ENCODE assay signal across 1 cellular context in the genomic region with DNA sequence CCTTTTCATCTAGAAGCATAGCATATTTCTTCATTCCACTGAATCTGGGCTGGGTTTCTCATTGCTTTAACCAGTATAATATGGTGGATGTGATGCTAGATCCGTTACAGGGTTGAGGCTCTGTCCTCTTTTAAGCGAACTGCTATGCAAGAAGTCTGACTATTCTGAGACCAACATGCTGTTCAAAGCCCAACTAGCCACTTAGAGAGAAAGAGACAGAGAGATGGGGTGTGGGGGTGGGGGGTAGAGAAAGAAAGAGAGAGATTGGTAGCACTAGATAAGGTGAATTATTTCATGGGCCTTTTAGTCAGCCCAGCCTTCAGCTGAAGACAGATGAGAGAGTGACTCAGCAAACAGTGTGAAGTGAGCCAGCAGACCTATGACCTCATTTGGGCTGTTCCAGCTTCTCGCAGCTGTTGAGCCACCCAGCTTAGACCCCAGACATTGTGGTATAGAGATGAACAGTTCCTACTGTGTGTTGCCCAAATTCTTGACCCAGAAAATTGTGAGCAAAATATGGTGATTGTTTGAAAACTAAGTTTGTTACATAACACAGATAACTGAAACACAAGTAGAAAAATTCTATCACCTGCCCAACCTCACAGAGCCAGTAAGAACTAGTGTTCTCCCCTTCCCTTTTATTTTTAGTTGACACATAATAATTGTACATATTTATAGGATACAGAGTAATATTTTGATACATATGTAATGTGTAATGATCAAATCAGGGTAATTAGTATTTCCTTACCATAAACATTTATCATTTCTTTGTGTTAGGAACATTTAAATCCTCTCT.
A peak's percentile ranks its signal among the peaks of the same experiment; 100 is the strongest.
TF ChIP-seq lines count a peak whose summit lies in the region.

No MANE protein-coding gene starts in this region.

TF ChIP-seq in K562, 482 proteins besides CTCF, POLR2A, EP300 and RAD21 (continued from another document and continues in another):
- no peak for TF ChIP-seq DEAF1 (CRISPR knock-in tag; IDR thresholded peaks at IDR 0.05)
- no peak for TF ChIP-seq ZNF507 (tag; conservative IDR thresholded peaks at IDR 0.05)
- peak in 1 of 2 experiments; percentile 67; a peak in 3 of 4 replicates for TF ChIP-seq KDM1A (IDR thresholded peaks at IDR 0.05)
- peak; percentile 26; the same call in 1 of the 2 replicates for TF ChIP-seq BCOR (IDR thresholded peaks at IDR 0.05)
- no peak for TF ChIP-seq PRMT5 (CRISPR knock-in tag; IDR thresholded peaks at IDR 0.05)
- TF ChIP-seq HDAC2 (IDR thresholded peaks at IDR 0.05) = peak; percentile 86; the same call in 1 of the 2 replicates
- peak; percentile 79 for TF ChIP-seq NEUROD1 (IDR thresholded peaks at IDR 0.05; ENCODE audit: borderline replicate concordance, low read depth, low read length, partially characterized antibody)
- TF ChIP-seq SAFB (IDR thresholded peaks at IDR 0.05; ENCODE audit: borderline replicate concordance, low read depth, low read length) = no peak
- TF ChIP-seq MAFG (tag; conservative IDR thresholded peaks at IDR 0.05) = peak; percentile 99
- peak; percentile 87 for TF ChIP-seq EGR1 (conservative IDR thresholded peaks at IDR 0.05)
- TF ChIP-seq, protein P1, sequence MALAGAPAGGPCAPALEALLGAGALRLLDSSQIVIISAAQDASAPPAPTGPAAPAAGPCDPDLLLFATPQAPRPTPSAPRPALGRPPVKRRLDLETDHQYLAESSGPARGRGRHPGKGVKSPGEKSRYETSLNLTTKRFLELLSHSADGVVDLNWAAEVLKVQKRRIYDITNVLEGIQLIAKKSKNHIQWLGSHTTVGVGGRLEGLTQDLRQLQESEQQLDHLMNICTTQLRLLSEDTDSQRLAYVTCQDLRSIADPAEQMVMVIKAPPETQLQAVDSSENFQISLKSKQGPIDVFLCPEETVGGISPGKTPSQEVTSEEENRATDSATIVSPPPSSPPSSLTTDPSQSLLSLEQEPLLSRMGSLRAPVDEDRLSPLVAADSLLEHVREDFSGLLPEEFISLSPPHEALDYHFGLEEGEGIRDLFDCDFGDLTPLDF (CRISPR knock-in tag; IDR thresholded peaks at IDR 0.05) = no peak
- TF ChIP-seq PHTF2 (CRISPR knock-in tag; IDR thresholded peaks at IDR 0.05) = no peak
- TF ChIP-seq HNRNPLL (IDR thresholded peaks at IDR 0.05; ENCODE audit: low read depth, low read length, poor library complexity, severe bottlenecking) = no peak
- TF ChIP-seq ILF3 (IDR thresholded peaks at IDR 0.05; ENCODE audit: borderline replicate concordance) = no peak
- peak; percentile 85 for TF ChIP-seq MTA1 (IDR thresholded peaks at IDR 0.05; ENCODE audit: borderline replicate concordance)
- no peak for TF ChIP-seq BCL6 (CRISPR knock-in tag; IDR thresholded peaks at IDR 0.05)
- TF ChIP-seq NBN (IDR thresholded peaks at IDR 0.05; ENCODE audit: low read depth) = peak; percentile 91
- peak; percentile 61 for TF ChIP-seq TCF3 (CRISPR knock-in tag; IDR thresholded peaks at IDR 0.05)
- TF ChIP-seq TAF1 (IDR thresholded peaks at IDR 0.05; ENCODE audit: control insufficient read depth, extremely low read depth, insufficient read depth, low read length, severe bottlenecking) = peak; percentile 28
- peak; percentile 52 for TF ChIP-seq TEAD4 (IDR thresholded peaks at IDR 0.05; ENCODE audit: low read length)
- TF ChIP-seq TEAD4 (CRISPR knock-in tag; IDR thresholded peaks at IDR 0.05; ENCODE audit: borderline replicate concordance) = no peak
- TF ChIP-seq DDX20 (tag; IDR thresholded peaks at IDR 0.05; ENCODE audit: low read depth) = peak; percentile 75
- TF ChIP-seq PTTG1 (tag; IDR thresholded peaks at IDR 0.05; ENCODE audit: low read depth) = peak; percentile 76; the same call in 1 of the 2 replicates
- TF ChIP-seq KAT7 (CRISPR knock-in tag; IDR thresholded peaks at IDR 0.05; ENCODE audit: borderline replicate concordance) = no peak
- no peak for TF ChIP-seq PURB (CRISPR knock-in tag; IDR thresholded peaks at IDR 0.05; ENCODE audit: low read depth)
- peak; percentile 76 for TF ChIP-seq NCOR1 (IDR thresholded peaks at IDR 0.05)
- peak; percentile 24 to 27; a peak in 2 of 4 replicates for TF ChIP-seq FOXK2 (conservative IDR thresholded peaks at IDR 0.05 in 1 of 2, IDR thresholded peaks at IDR 0.05 in 1 of 2; ENCODE audit: low read depth in 2 of 2)
- TF ChIP-seq ARNT (IDR thresholded peaks at IDR 0.05) = peak; percentile 32 to 89; a peak in 2 of 4 replicates
- TF ChIP-seq ETV5 (CRISPR knock-in tag; IDR thresholded peaks at IDR 0.05; ENCODE audit: low read depth) = peak; percentile 53; the same call in 1 of the 2 replicates
- TF ChIP-seq PRDM10 (IDR thresholded peaks at IDR 0.05; ENCODE audit: partially characterized antibody) = peak; percentile 80
- TF ChIP-seq TAF7 (tag; IDR thresholded peaks at IDR 0.05) = no peak
- TF ChIP-seq ATF4 (CRISPR knock-in tag; IDR thresholded peaks at IDR 0.05) = peak; percentile 50
- peak; percentile 94; the same call in 1 of the 2 replicates for TF ChIP-seq ARID3A (IDR thresholded peaks at IDR 0.05; ENCODE audit: borderline replicate concordance, low read depth, low read length)
- TF ChIP-seq ZBTB5 (IDR thresholded peaks at IDR 0.05) = no peak
- TF ChIP-seq MBD2 (IDR thresholded peaks at IDR 0.05; ENCODE audit: borderline replicate concordance, low read depth) = peak; percentile 40; the same call in 1 of the 2 replicates
- TF ChIP-seq TAF9B (IDR thresholded peaks at IDR 0.05; ENCODE audit: partially characterized antibody) = peak; percentile 99
- peak; percentile 87 for TF ChIP-seq MEF2D (tag; conservative IDR thresholded peaks at IDR 0.05; ENCODE audit: low read depth)
- TF ChIP-seq ADNP (tag; IDR thresholded peaks at IDR 0.05) = no peak
- no peak for TF ChIP-seq MTF1 (CRISPR knock-in tag; IDR thresholded peaks at IDR 0.05; ENCODE audit: borderline replicate concordance)
- TF ChIP-seq ZNF589 (CRISPR knock-in tag; IDR thresholded peaks at IDR 0.05; ENCODE audit: low read depth) = peak; percentile 73; the same call in 1 of the 2 replicates
- TF ChIP-seq NFYB (IDR thresholded peaks at IDR 0.05; ENCODE audit: extremely low read depth, insufficient read length) = no peak
- no peak for TF ChIP-seq ZNF717 (CRISPR knock-in tag; IDR thresholded peaks at IDR 0.05)
- TF ChIP-seq, protein P2, sequence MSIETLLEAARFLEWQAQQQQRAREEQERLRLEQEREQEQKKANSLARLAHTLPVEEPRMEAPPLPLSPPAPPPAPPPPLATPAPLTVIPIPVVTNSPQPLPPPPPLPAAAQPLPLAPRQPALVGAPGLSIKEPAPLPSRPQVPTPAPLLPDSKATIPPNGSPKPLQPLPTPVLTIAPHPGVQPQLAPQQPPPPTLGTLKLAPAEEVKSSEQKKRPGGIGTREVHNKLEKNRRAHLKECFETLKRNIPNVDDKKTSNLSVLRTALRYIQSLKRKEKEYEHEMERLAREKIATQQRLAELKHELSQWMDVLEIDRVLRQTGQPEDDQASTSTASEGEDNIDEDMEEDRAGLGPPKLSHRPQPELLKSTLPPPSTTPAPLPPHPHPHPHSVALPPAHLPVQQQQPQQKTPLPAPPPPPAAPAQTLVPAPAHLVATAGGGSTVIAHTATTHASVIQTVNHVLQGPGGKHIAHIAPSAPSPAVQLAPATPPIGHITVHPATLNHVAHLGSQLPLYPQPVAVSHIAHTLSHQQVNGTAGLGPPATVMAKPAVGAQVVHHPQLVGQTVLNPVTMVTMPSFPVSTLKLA (conservative IDR thresholded peaks at IDR 0.05) = peak; percentile 10 to 34; a peak in 1 of 4 replicates
- peak; percentile 94 for TF ChIP-seq ARID1B (IDR thresholded peaks at IDR 0.05)
- TF ChIP-seq, protein P3, sequence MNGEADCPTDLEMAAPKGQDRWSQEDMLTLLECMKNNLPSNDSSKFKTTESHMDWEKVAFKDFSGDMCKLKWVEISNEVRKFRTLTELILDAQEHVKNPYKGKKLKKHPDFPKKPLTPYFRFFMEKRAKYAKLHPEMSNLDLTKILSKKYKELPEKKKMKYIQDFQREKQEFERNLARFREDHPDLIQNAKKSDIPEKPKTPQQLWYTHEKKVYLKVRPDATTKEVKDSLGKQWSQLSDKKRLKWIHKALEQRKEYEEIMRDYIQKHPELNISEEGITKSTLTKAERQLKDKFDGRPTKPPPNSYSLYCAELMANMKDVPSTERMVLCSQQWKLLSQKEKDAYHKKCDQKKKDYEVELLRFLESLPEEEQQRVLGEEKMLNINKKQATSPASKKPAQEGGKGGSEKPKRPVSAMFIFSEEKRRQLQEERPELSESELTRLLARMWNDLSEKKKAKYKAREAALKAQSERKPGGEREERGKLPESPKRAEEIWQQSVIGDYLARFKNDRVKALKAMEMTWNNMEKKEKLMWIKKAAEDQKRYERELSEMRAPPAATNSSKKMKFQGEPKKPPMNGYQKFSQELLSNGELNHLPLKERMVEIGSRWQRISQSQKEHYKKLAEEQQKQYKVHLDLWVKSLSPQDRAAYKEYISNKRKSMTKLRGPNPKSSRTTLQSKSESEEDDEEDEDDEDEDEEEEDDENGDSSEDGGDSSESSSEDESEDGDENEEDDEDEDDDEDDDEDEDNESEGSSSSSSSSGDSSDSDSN (IDR thresholded peaks at IDR 0.05; ENCODE audit: borderline replicate concordance in 1 of 2, low read depth in 2 of 2, low read length in 2 of 2) = peak in 1 of 2 experiments; percentile 37; a peak in 1 of 4 replicates
- no peak for TF ChIP-seq ZNF133 (CRISPR knock-in tag; IDR thresholded peaks at IDR 0.05)
